2 cellular contexts compared by ENCODE assay signal in the genomic region with DNA sequence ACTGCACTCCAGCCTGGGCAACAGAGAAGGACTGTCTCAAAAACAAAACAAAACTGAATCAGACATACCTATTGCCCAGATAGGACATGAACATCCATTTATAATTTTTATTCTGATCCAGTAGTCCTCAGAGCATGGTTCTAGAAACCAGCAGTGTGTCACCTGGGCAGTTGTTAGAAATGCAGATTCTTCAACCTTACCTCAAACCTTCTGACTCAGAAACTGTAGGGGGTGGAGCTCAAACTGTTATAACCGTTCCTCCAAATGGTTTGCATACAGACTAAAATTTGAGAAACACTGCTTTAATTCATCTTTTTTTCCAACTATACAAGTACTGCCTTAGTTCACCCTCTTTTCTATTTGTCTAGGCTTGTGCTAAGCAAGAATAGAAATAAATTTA.
TF ChIP-seq lines count a peak whose summit lies in the region.

No MANE protein-coding gene starts in this region.

TF ChIP-seq in IMR-90, 13 proteins besides CTCF, POLR2A, EP300 and RAD21:
- TF ChIP-seq, protein P1, sequence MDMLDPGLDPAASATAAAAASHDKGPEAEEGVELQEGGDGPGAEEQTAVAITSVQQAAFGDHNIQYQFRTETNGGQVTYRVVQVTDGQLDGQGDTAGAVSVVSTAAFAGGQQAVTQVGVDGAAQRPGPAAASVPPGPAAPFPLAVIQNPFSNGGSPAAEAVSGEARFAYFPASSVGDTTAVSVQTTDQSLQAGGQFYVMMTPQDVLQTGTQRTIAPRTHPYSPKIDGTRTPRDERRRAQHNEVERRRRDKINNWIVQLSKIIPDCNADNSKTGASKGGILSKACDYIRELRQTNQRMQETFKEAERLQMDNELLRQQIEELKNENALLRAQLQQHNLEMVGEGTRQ (IDR thresholded peaks at IDR 0.05; ENCODE audit: low read depth, low read length) = no peak
- TF ChIP-seq MAZ (IDR thresholded peaks at IDR 0.05; ENCODE audit: borderline replicate concordance, low read depth, low read length) = no peak
- no peak for TF ChIP-seq RFX5 (IDR thresholded peaks at IDR 0.05; ENCODE audit: low read depth, low read length)
- no peak for TF ChIP-seq CEBPB (IDR thresholded peaks at IDR 0.05; ENCODE audit: low read depth, low read length)
- TF ChIP-seq, protein P2, sequence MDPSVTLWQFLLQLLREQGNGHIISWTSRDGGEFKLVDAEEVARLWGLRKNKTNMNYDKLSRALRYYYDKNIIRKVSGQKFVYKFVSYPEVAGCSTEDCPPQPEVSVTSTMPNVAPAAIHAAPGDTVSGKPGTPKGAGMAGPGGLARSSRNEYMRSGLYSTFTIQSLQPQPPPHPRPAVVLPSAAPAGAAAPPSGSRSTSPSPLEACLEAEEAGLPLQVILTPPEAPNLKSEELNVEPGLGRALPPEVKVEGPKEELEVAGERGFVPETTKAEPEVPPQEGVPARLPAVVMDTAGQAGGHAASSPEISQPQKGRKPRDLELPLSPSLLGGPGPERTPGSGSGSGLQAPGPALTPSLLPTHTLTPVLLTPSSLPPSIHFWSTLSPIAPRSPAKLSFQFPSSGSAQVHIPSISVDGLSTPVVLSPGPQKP (IDR thresholded peaks at IDR 0.05; ENCODE audit: borderline replicate concordance, low read depth, low read length) = no peak
- no peak for TF ChIP-seq MAFK (IDR thresholded peaks at IDR 0.05; ENCODE audit: low read depth, low read length)
- TF ChIP-seq NFE2L2 (IDR thresholded peaks at IDR 0.05; ENCODE audit: low read depth, low read length) = no peak
- TF ChIP-seq SMC3 (IDR thresholded peaks at IDR 0.05; ENCODE audit: low read depth, low read length) = no peak
- no peak for TF ChIP-seq CHD1 (IDR thresholded peaks at IDR 0.05; ENCODE audit: low read depth, low read length)

TF ChIP-seq in GM12878, 131 proteins besides CTCF, POLR2A, EP300 and RAD21:
- TF ChIP-seq SREBF1 (IDR thresholded peaks at IDR 0.05; ENCODE audit: low read length) (no peak), POU2F2 (IDR thresholded peaks at IDR 0.05; ENCODE audit: borderline replicate concordance, low read depth, low read length) (no peak), ZNF217 (IDR thresholded peaks at IDR 0.05) (no peak), NFXL1 (IDR thresholded peaks at IDR 0.05; ENCODE audit: borderline replicate concordance) (no peak), LARP7 (IDR thresholded peaks at IDR 0.05) (no peak), NBN (IDR thresholded peaks at IDR 0.05) (no peak), YBX1 (IDR thresholded peaks at IDR 0.05) (no peak), JUND (IDR thresholded peaks at IDR 0.05; ENCODE audit: low read depth, low read length) (no peak)
- TF ChIP-seq, protein P3, sequence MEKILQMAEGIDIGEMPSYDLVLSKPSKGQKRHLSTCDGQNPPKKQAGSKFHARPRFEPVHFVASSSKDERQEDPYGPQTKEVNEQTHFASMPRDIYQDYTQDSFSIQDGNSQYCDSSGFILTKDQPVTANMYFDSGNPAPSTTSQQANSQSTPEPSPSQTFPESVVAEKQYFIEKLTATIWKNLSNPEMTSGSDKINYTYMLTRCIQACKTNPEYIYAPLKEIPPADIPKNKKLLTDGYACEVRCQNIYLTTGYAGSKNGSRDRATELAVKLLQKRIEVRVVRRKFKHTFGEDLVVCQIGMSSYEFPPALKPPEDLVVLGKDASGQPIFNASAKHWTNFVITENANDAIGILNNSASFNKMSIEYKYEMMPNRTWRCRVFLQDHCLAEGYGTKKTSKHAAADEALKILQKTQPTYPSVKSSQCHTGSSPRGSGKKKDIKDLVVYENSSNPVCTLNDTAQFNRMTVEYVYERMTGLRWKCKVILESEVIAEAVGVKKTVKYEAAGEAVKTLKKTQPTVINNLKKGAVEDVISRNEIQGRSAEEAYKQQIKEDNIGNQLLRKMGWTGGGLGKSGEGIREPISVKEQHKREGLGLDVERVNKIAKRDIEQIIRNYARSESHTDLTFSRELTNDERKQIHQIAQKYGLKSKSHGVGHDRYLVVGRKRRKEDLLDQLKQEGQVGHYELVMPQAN (conservative IDR thresholded peaks at IDR 0.05) = no peak
- TF ChIP-seq, protein P2 (IDR thresholded peaks at IDR 0.05; ENCODE audit: low read depth, low read length) = no peak
